In genomic region chr6:11233936-11234573, GRCh38 we compare ENCODE assay signal across 11 cellular contexts. TPM values are rescaled to one million over a fixed set of nuclear protein-coding genes. Genes with fewer than 3 reads are reported as not detected.
DNase-seq lines count a peak whose midpoint lies in the region; ATAC-seq, FAIRE-seq and TF ChIP-seq lines count a peak whose summit lies in the region.
"Had no signal": no experiment of that assay in that cellular context is flagged by ENCODE, and none has a peak within 500 bp of the region (broad histone marks: within the 10 kb centered on the region; RNA-seq: fewer than 3 reads in every experiment).

No MANE protein-coding gene starts in this region.

- H3K27me3 ChIP-seq in BLaER1 treated with 17β-estradiol and CSF1 and Interleukin-3, amounts not matched to agents 10 nM and 100 nM: peaks cover 0 to 8% (median 0%) of the 10 kb centered on the region in 11 experiments; a peak in 1 of 22 replicates
- H3K27me3 ChIP-seq in GM12878 (replicated peaks in 1 of 2; ENCODE audit: control insufficient read depth in 2 of 2, insufficient read depth in 2 of 2, low read length in 1 of 2) (no peaks in the 10 kb centered on the region), SJCRH30 (no peaks in the 10 kb centered on the region)

- no peak for FAIRE-seq in GM12878 (lab: Jason Lieb, UNC)
- FAIRE-seq: GM12891 had no signal

- in situ Hi-C loops in GM12878 (cut with MboI): no loop called here

- ATAC-seq in GM12878 (no peak), GM19324 (IDR thresholded peaks at IDR 0.05; ENCODE audit: low FRiP score, unreplicated experiment) (no peak), HG02884 (IDR thresholded peaks at IDR 0.05; ENCODE audit: unreplicated experiment) (no peak)

- H3K4me1 ChIP-seq in BLaER1 treated with 17β-estradiol and CSF1 and Interleukin-3, amounts not matched to agents 10 nM and 100 nM: peaks cover 14 to 48% (median 16%) of the 10 kb centered on the region in 10 experiments
- H3K4me1 ChIP-seq in GM12878 (ENCODE audit: control insufficient read depth, insufficient read depth, low read length) (peaks cover 10% of the 10 kb centered on the region; the same call in 1 of the 2 replicates), SJCRH30 (no peaks in the 10 kb centered on the region)

- SMC1A ChIA-PET in GM12878 (lab: Charles Lee; ENCODE audit: uncharacterized antibody, unreplicated experiment): interaction anchor here (0.8 to 9.0 kb wide), 11 partner anchors 10 to 262 kb away, joined by 3 to 99 read pairs (median 7); no protein-coding TSS in a partner anchor

- POLR2A ChIA-PET in GM12878 (lab: Charles Lee): interaction anchor here (0.6 to 8.0 kb wide), 7 partner anchors 8 to 147 kb away, joined by 3 to 67 read pairs (median 4); no protein-coding TSS in a partner anchor

- CTCF ChIA-PET in GM12878 (lab: Yijun Ruan, JAX): interaction anchor here (0.7 to 1.8 kb wide), 6 partner anchors 18 to 261 kb away, joined by 3 to 5 read pairs (median 4); no protein-coding TSS in a partner anchor

- no peak for TF ChIP-seq EP300 in GM12878 (IDR thresholded peaks at IDR 0.05; ENCODE audit: borderline replicate concordance in 1 of 2, control insufficient read depth in 1 of 2, low read depth in 2 of 2, low read length in 2 of 2)

- H3K4me2 ChIP-seq in BLaER1 treated with 17β-estradiol and CSF1 and Interleukin-3, amounts not matched to agents 10 nM and 100 nM: peak overlapping the region in 10 of 11 experiments; percentile 78 to 94 (median 87); a peak in 18 of 22 replicates
- peak overlapping the region; percentile 39 for H3K4me2 ChIP-seq in GM12878 (ENCODE audit: control insufficient read depth, insufficient read depth)

- H4K20me1 ChIP-seq in BLaER1 treated with 17β-estradiol and CSF1 and Interleukin-3, amounts not matched to agents 10 nM and 100 nM: peaks cover 0 to 35% (median 0%) of the 10 kb centered on the region in 11 experiments; a peak in 5 of 22 replicates
- no peaks in the 10 kb centered on the region for H4K20me1 ChIP-seq in GM12878 (ENCODE audit: control insufficient read depth, insufficient read depth)

- H3K79me2 ChIP-seq in GM12878 (ENCODE audit: control insufficient read depth, insufficient read depth, low read length): peaks cover 31% of the 10 kb centered on the region

- no peak for TF ChIP-seq RAD21 in GM12878 (IDR thresholded peaks at IDR 0.05; ENCODE audit: insufficient read depth, low read depth, low read length)

- RAD21 ChIA-PET in GM12878 (lab: Charles Lee; ENCODE audit: unreplicated experiment): interaction anchor here (1.8 to 4.4 kb wide), 4 partner anchors 18 to 133 kb away, joined by 6 to 62 read pairs (median 12); no protein-coding TSS in a partner anchor

- H3K4me3 ChIP-seq in BLaER1 treated with 17β-estradiol and CSF1 and Interleukin-3, amounts not matched to agents 10 nM and 100 nM: no peak overlapping the region
- H3K4me3 ChIP-seq in GM12878 (no peak overlapping the region), SJCRH30 (no peak overlapping the region)

- H3K36me3 Mint-ChIP-seq in neural crest cell (ENCODE audit: low read depth): no peaks in the 10 kb centered on the region

- peak overlapping the region; percentile 96 for H3K4me3 Mint-ChIP-seq in neural crest cell

- DNase-seq in GM12878 (ENCODE audit: low read depth, low spot score): no peak
- no peak for DNase-seq in neural crest cell (ENCODE audit: low read depth, low spot score)
- no peak for DNase-seq in SJCRH30
- no peak for DNase-seq in NCI-H1930 (lab: John Stamatoyannopoulos, UW)
- DNase-seq: foreskin fibroblast, NCI-H2081 had no signal

- BruUV-seq in GM12878 (replicated peaks; lab: Mats Ljungman, UMichigan): no TSS peak

- peaks cover 0 to 15% (median 0%) of the 10 kb centered on the region in 11 experiments; a peak in 3 of 22 replicates for H3K36me3 ChIP-seq in BLaER1 treated with 17β-estradiol and CSF1 and Interleukin-3, amounts not matched to agents 10 nM and 100 nM
- H3K36me3 ChIP-seq in KOPT-K1 (ENCODE audit: insufficient read depth, low read length) (no peaks in the 10 kb centered on the region), GM12878 (ENCODE audit: control insufficient read depth in 2 of 2, insufficient read depth in 2 of 2, low read length in 1 of 2) (peaks cover 0 to 3% of the 10 kb centered on the region in 2 experiments; a peak in 1 of 4 replicates), SJCRH30 (no peaks in the 10 kb centered on the region)

- H2AFZ ChIP-seq in GM12878 (ENCODE audit: control insufficient read depth, low read depth, low read length): no peak overlapping the region

- peak overlapping the region in 1 of 11 experiments; percentile 77; a peak in 1 of 22 replicates for H3K9ac ChIP-seq in BLaER1 treated with 17β-estradiol and CSF1 and Interleukin-3, amounts not matched to agents 10 nM and 100 nM
- H3K9ac ChIP-seq in GM12878 (ENCODE audit: control insufficient read depth, insufficient read depth, low read length): no peak overlapping the region

- H3K4me1 Mint-ChIP-seq in neural crest cell: peaks cover 83% of the 10 kb centered on the region

- H3K27ac ChIP-seq in BLaER1 treated with 17β-estradiol and CSF1 and Interleukin-3, amounts not matched to agents 10 nM and 100 nM: no peak overlapping the region
- H3K27ac ChIP-seq in KOPT-K1 (ENCODE audit: low read depth, low read length, poor library complexity, severe bottlenecking): peak overlapping the region; percentile 95
- H3K27ac ChIP-seq in GM12878 (ENCODE audit: control insufficient read depth, insufficient read depth): peak overlapping the region; percentile 66; the same call in 1 of the 2 replicates
- no peak overlapping the region for H3K27ac ChIP-seq in SJCRH30

- intact Hi-C loops in GM12878 (cut with micrococcal nuclease; ENCODE audit: unreplicated experiment): loop anchor here (2.0 to 5.0 kb wide), 3 partner anchors 43 to 263 kb away; no protein-coding TSS in a partner anchor

- no peaks in the 10 kb centered on the region for H3K9me3 Mint-ChIP-seq in neural crest cell

- H3K27ac Mint-ChIP-seq in neural crest cell (ENCODE audit: unreplicated experiment): peak overlapping the region; percentile 100

- WGBS in GM12878 (ENCODE audit: insufficient coverage, insufficient replicate concordance, low lambda C conversion rate, missing lambda C conversion rate): 98% methylated on average over 5 of the region's 5 CpGs

- H3K9me3 ChIP-seq in BLaER1 treated with 17β-estradiol and CSF1 and Interleukin-3, amounts not matched to agents 10 nM and 100 nM (replicated peaks in 1 of 11): no peaks in the 10 kb centered on the region
- H3K9me3 ChIP-seq in KOPT-K1 (ENCODE audit: insufficient read depth, low read length, poor library complexity, severe bottlenecking): no peaks in the 10 kb centered on the region
- H3K9me3 ChIP-seq in GM12878 (replicated peaks; ENCODE audit: control insufficient read depth, insufficient read depth, low read length): no peaks in the 10 kb centered on the region
- no peaks in the 10 kb centered on the region for H3K9me3 ChIP-seq in SJCRH30 (replicated peaks)

- TF ChIP-seq POLR2A in GM12878 (IDR thresholded peaks at IDR 0.05; ENCODE audit: low read depth, low read length): no peak

- H3K27me3 Mint-ChIP-seq in neural crest cell (ENCODE audit: low read depth): no peaks in the 10 kb centered on the region

- TF ChIP-seq CTCF in GM12878 (IDR thresholded peaks at IDR 0.05 in 2 of 3, conservative IDR thresholded peaks at IDR 0.05 in 1 of 3; ENCODE audit: control insufficient read depth in 2 of 3, extremely low read depth in 1 of 3, insufficient read depth in 1 of 3, low read depth in 3 of 3, low read length in 3 of 3) (no peak), neural crest cell (conservative IDR thresholded peaks at IDR 0.05) (no peak)

TF ChIP-seq in GM12878, 131 proteins besides CTCF, POLR2A, EP300 and RAD21:
- no peak for TF ChIP-seq NR2C2 (IDR thresholded peaks at IDR 0.05; ENCODE audit: borderline replicate concordance, control insufficient read depth, insufficient read length, low read depth)
- TF ChIP-seq MLLT1 (IDR thresholded peaks at IDR 0.05): 0 out of 2 replicates have a peak, but pooled peaks have one; percentile 16

RNA-seq across cellular contexts. Expression of gene NEDD9, which starts 1.6 kb away (rescaled TPM):
- total RNA-seq in GM12878 (2013; cell fraction: nucleolus; rRNA removed): 359 and 392 TPM in 2 replicates
- total RNA-seq in GM12878 (2014; rRNA removed) (16.9 and 21.3 TPM in 2 replicates), GM12878 (2014; rRNA removed; fragmentation: Illumina TruSeq; extraction: Trizol) (18.4 and 20.1 TPM in 2 replicates), GM12878 (2021) (15.2 and 17.5 TPM in 2 replicates), neural crest cell (14.1 and 15.7 TPM in 2 replicates)
- polyA plus RNA-seq in GM12878 (2011; ENCODE audit: low read depth): 21.4 TPM
- polyA plus RNA-seq in GM12878 (2011; rRNA removed) (82.7 and 92.6 TPM in 2 replicates), GM12878 (2014; fragmentation: Illumina TruSeq; extraction: Trizol) (14.0 and 14.2 TPM in 2 replicates), GM12878 (2014; fragmentation: Nextera tagmentation; extraction: Ambion mirVana) (1 to 10 TPM; 4.9 to 6.3 TPM), GM12878 (2014; rRNA removed) (13.0 and 15.3 TPM in 2 replicates), GM12878 (2016; fragmentation: Nextera tagmentation; extraction: Ambion mirVana) (10 to 100 TPM in 1 of 2 experiments, 1 to 10 TPM in 1; 9.7 to 12.1 TPM)
- 78.6 and 84.6 TPM in 2 replicates for polyA plus RNA-seq in GM12878 (2011; cell fraction: cytosol; rRNA removed)
- 78.6 and 79.5 TPM in 2 replicates for polyA plus RNA-seq in GM12878 (2011; cell fraction: nucleus; rRNA removed)
- polyA plus RNA-seq in GM12878 (2012): 29.0 and 31.7 TPM in 2 replicates
- polyA minus RNA-seq in GM12878 (2011; rRNA and poly(A)+ RNA removed): 260 and 266 TPM in 2 replicates
- 53.4 and 63.7 TPM in 2 replicates for polyA minus RNA-seq in GM12878 (2011; cell fraction: cytosol; rRNA and poly(A)+ RNA removed)
- 204 and 326 TPM in 2 replicates for polyA minus RNA-seq in GM12878 (2011; cell fraction: nucleus; rRNA and poly(A)+ RNA removed)
- total RNA-seq in SJCRH30 (2014; rRNA removed; shearing (Covaris generic)): 0.42 and 0.71 TPM in 2 replicates

Comparison
In these comparisons a context has a peak if more than half of its experiments do, and no peak if none do; other contexts are left out.
1. H3K27ac ChIP-seq: peak in KOPT-K1 (single experiment) and GM12878 (single experiment); none in BLaER1 treated with 17β-estradiol and CSF1 and Interleukin-3, amounts not matched to agents 10 nM and 100 nM (0 of 11) and SJCRH30 (single experiment).